ENCODE assay signal across 8 cellular contexts in genomic region chr7:2209146-2209960, GRCh38. TPM values are rescaled to one million over a fixed set of nuclear protein-coding genes. Genes with fewer than 3 reads are reported as not detected.
DNase-seq lines count a peak whose midpoint lies in the region; ATAC-seq, FAIRE-seq and TF ChIP-seq lines count a peak whose summit lies in the region.

No MANE protein-coding gene starts in this region.

- no peaks in the 10 kb centered on the region for H3K9me3 ChIP-seq in adrenal gland (replicated peaks in 1 of 3)

- FAIRE-seq in GM18507 (lab: Jason Lieb, UNC), result no peak

- peaks cover 0 to 31% of the 10 kb centered on the region in 2 donors for H3K36me3 ChIP-seq in adrenal gland (replicated peaks in 1 of 2)

- H3K4me3 ChIP-seq in adrenal gland, result no peak overlapping the region

- TF ChIP-seq CTCF in adrenal gland (IDR thresholded peaks at IDR 0.05), result peak; percentile 42 to 84 (median 68)

- peak; percentile 64 for ATAC-seq in HG03354 (IDR thresholded peaks at IDR 0.05; ENCODE audit: poor library complexity, severe bottlenecking, unreplicated experiment)
- ATAC-seq in left cardiac atrium, result peak; percentile 65 to 85
- no peak for ATAC-seq in GM19455 (IDR thresholded peaks at IDR 0.05; ENCODE audit: unreplicated experiment)

- H3K4me1 ChIP-seq in adrenal gland (replicated peaks in 1 of 2), result no peaks in the 10 kb centered on the region

- intact Hi-C loops in adrenal gland (cut with DNase I) (loop anchor here in 1 of 2 donors (10.0 kb wide), 1 partner anchor 535 kb away; the partner anchor contains the start of gene ELFN1), left cardiac atrium (cut with DNase I) (loop anchor here (5.0 to 10.0 kb wide), 2 partner anchors 107 to 545 kb away; no protein-coding TSS in a partner anchor)

- peak; percentile 94 for DNase-seq in AG20443 (ENCODE audit: low spot score)
- peak; percentile 54 for DNase-seq in GM18507 (ENCODE audit: extremely low spot score, insufficient read length, low read depth)
- DNase-seq in RPMI7951 (ENCODE audit: low read depth), result peak; percentile 57
- DNase-seq in adrenal gland, result peak; percentile 56 to 84 (median 74)
- DNase-seq in left cardiac atrium, result peak; percentile 78
- DNase-seq in renal cortical epithelial cell (ENCODE audit: low read depth), result peak; percentile 30

- WGBS in adrenal gland, 4 donors, result 42 to 57% (median 53%) methylated on average over 9 to 21 of the region's 21 CpGs

- TF ChIP-seq POLR2A in adrenal gland (IDR thresholded peaks at IDR 0.05), result no peak

- H3K27ac ChIP-seq in adrenal gland, result no peak overlapping the region

- no peaks in the 10 kb centered on the region for H3K27me3 ChIP-seq in adrenal gland

RNA-seq across cellular contexts. Expression of gene MAD1L1, which starts 23.4 kb away (rescaled TPM):
- 133 and 165 TPM in 2 replicates for total RNA-seq in RPMI7951 (2014; rRNA removed; shearing (Covaris generic))
- 10 to 100 TPM; 19.4 to 82.9 (median 28.0) TPM for total RNA-seq in adrenal gland
- polyA plus RNA-seq in adrenal gland, result 10 to 100 TPM in 2 of 3 donors, 1 to 10 TPM in 1; 6.7 to 87.7 (median 57.0) TPM
- 10 to 100 TPM; 18.9 to 24.9 TPM for total RNA-seq in left cardiac atrium
- 33.5 and 64.4 TPM in 2 replicates for total RNA-seq in renal cortical epithelial cell

RNA-seq across cellular contexts. Expression of gene MRM2, which starts 32.7 kb away (rescaled TPM):
- total RNA-seq in RPMI7951 (2014; rRNA removed; shearing (Covaris generic)), result 36.4 and 36.8 TPM in 2 replicates
- 10 to 100 TPM; 16.8 to 35.8 (median 25.7) TPM for total RNA-seq in adrenal gland
- polyA plus RNA-seq in adrenal gland, result 10 to 100 TPM; 17.4 to 36.4 (median 20.3) TPM
- total RNA-seq in left cardiac atrium, result 10 to 100 TPM; 18.9 TPM
- total RNA-seq in renal cortical epithelial cell, result 17.9 and 25.9 TPM in 2 replicates

RNA-seq across cellular contexts. Expression of gene NUDT1, which starts 32.7 kb away (rescaled TPM):
- total RNA-seq in RPMI7951 (2014; rRNA removed; shearing (Covaris generic)), result 131 and 171 TPM in 2 replicates
- total RNA-seq in adrenal gland, result 10 to 100 TPM in 2 of 8 donors, 1 to 10 TPM in 6; 3.8 to 13.3 (median 8.2) TPM
- 10 to 100 TPM in 1 of 3 donors, 1 to 10 TPM in 2; 2.5 to 17.3 (median 8.7) TPM for polyA plus RNA-seq in adrenal gland
- 10 to 100 TPM; 15.4 to 15.8 TPM for total RNA-seq in left cardiac atrium
- total RNA-seq in renal cortical epithelial cell, result 5.5 and 17.2 TPM in 2 replicates

Comparison
In these comparisons a context has a peak if more than half of its experiments do, and no peak if none do; other contexts are left out.
1. DNase-seq: peak in every context shown above with its lines; median percentile 94 in AG20443; 78 in left cardiac atrium; 74 in adrenal gland; 57 in RPMI7951; 54 in GM18507; 30 in renal cortical epithelial cell.